In genomic region chr2:199972088-199972626, GRCh38 we compare ENCODE assay signal across 25 cellular contexts. TPM values are rescaled to one million over a fixed set of nuclear protein-coding genes. Genes with fewer than 3 reads are reported as not detected.
DNase-seq lines count a peak whose midpoint lies in the region; ATAC-seq, FAIRE-seq and TF ChIP-seq lines count a peak whose summit lies in the region.
"Had no signal": no experiment of that assay in that cellular context is flagged by ENCODE, and none has a peak within 500 bp of the region (broad histone marks: within the 10 kb centered on the region; RNA-seq: fewer than 3 reads in every experiment).

No MANE protein-coding gene starts in this region.

- no peak overlapping the region for H3K9ac ChIP-seq in kidney (ENCODE audit: low read length in 2 of 2)
- H3K9ac ChIP-seq: BLaER1 had no signal

- no peak overlapping the region for H3K27ac ChIP-seq in CD4-positive, alpha-beta memory T cell (ENCODE audit: low read depth, low read length)
- peak overlapping the region; percentile 41 to 45 for H3K27ac ChIP-seq in kidney (ENCODE audit: low read depth in 2 of 2, low read length in 2 of 2)
- H3K27ac ChIP-seq: BLaER1 had no signal

- H3K4me1 Mint-ChIP-seq in CD4-positive, alpha-beta memory T cell, result no peaks in the 10 kb centered on the region
- H3K4me1 Mint-ChIP-seq: CD14-positive monocyte had no signal

- H3K27me3 ChIP-seq in CD4-positive, alpha-beta memory T cell (ENCODE audit: insufficient read depth, low read length), result no peaks in the 10 kb centered on the region
- H3K27me3 ChIP-seq: BE2C, BLaER1 had no signal

- H3K9me3 ChIP-seq in CD4-positive, alpha-beta memory T cell (ENCODE audit: control insufficient read depth in 1 of 2, low read length in 2 of 2), result no peaks in the 10 kb centered on the region
- no peaks in the 10 kb centered on the region for H3K9me3 ChIP-seq in kidney (ENCODE audit: control insufficient read depth in 1 of 2, low read length in 2 of 2)
- H3K9me3 ChIP-seq in mucosa of descending colon, result no peaks in the 10 kb centered on the region
- H3K9me3 ChIP-seq: BE2C, BLaER1, Caco-2 had no signal

- ATAC-seq in left lobe of liver, result peak; percentile 79
- ATAC-seq in mucosa of descending colon, result peak; percentile 55
- ATAC-seq: CD8-positive, alpha-beta T cell had no signal

- POLR2A ChIA-PET in CD4-positive, alpha-beta memory T cell (lab: Charles Lee; ENCODE audit: partially characterized antibody), result no interaction called here

- TF ChIP-seq CTCF in kidney (IDR thresholded peaks at IDR 0.05; ENCODE audit: borderline replicate concordance, extremely low read depth, insufficient read depth), result no peak
- no peak for TF ChIP-seq CTCF in mucosa of descending colon (IDR thresholded peaks at IDR 0.05)

- no peak for FAIRE-seq in kidney (lab: Jason Lieb, UNC)
- FAIRE-seq: A204.1, D721Med, G401.6, GM12891, GM19239 had no signal

- H3K27ac Mint-ChIP-seq in CD4-positive, alpha-beta memory T cell, result peak overlapping the region in 4 of 7 donors; percentile 4 to 37 (median 20)
- H3K27ac Mint-ChIP-seq: CD14-positive monocyte; CD8-positive, alpha-beta T cell had no signal

- H3K4me3 ChIP-seq in CD4-positive, alpha-beta memory T cell (ENCODE audit: low read length in 2 of 2), result no peak overlapping the region
- H3K4me3 ChIP-seq in kidney (ENCODE audit: low read length in 2 of 2), result no peak overlapping the region
- no peak overlapping the region for H3K4me3 ChIP-seq in mucosa of descending colon
- H3K4me3 ChIP-seq: BLaER1 had no signal

- H3K27me3 Mint-ChIP-seq in CD4-positive, alpha-beta memory T cell, result no peaks in the 10 kb centered on the region
- H3K27me3 Mint-ChIP-seq: CD4-positive, CD25-positive, alpha-beta regulatory T cell had no signal

- CTCF ChIA-PET in CD4-positive, alpha-beta memory T cell (lab: Charles Lee; ENCODE audit: partially characterized antibody), result interaction anchor here (1.0 kb wide), 1 partner anchor 8 kb away, joined by 3 read pairs; no protein-coding TSS in a partner anchor

- H3K9me3 Mint-ChIP-seq in CD4-positive, alpha-beta memory T cell, result peaks cover 0 to 4% (median 0%) of the 10 kb centered on the region in 8 donors
- H3K9me3 Mint-ChIP-seq: CD8-positive, alpha-beta T cell had no signal

- peaks cover 7 to 12% of the 10 kb centered on the region in 2 donors for H3K36me3 Mint-ChIP-seq in CD4-positive, alpha-beta memory T cell

- intact Hi-C loops in CD4-positive, alpha-beta memory T cell (cut with micrococcal nuclease), result no loop called here
- intact Hi-C loops in kidney (cut with DNase I) (no loop called here), mucosa of descending colon (cut with DNase I, micrococcal nuclease) (no loop called here)

- no peaks in the 10 kb centered on the region for H3K36me3 ChIP-seq in CD4-positive, alpha-beta memory T cell (ENCODE audit: insufficient read depth, low read length)
- H3K36me3 ChIP-seq in kidney (ENCODE audit: control insufficient read depth in 1 of 2, insufficient read depth in 2 of 2, low read length in 2 of 2) (no peaks in the 10 kb centered on the region), mucosa of descending colon (ENCODE audit: low read depth) (no peaks in the 10 kb centered on the region)
- H3K36me3 ChIP-seq: BE2C had no signal

- DNase-seq in CD4-positive, alpha-beta memory T cell, result no peak
- DNase-seq in kidney, result no peak
- peak; percentile 68 for DNase-seq in left lobe of liver (ENCODE audit: low spot score)
- no peak for DNase-seq in mucosa of descending colon
- DNase-seq in NCI-H146 (lab: John Stamatoyannopoulos, UW), result no peak
- DNase-seq in stimulated activated CD4-positive, alpha-beta T cell treated with anti-CD3 and anti-CD28 coated beads, Interleukin-4, amount 100 ng/mL, for 24 hours, result no peak
- no peak for DNase-seq in globus pallidus (ENCODE audit: low spot score)
- DNase-seq in stimulated activated CD8-positive, alpha-beta memory T cell treated with anti-CD3 and anti-CD28 coated beads, Interleukin-4, amount 100 ng/mL, for 48 hours, result no peak
- DNase-seq: 8988T; ACHN; BE2C; C1 segment of cervical spinal cord; Caco-2; Calu3; CD4-positive, CD25-positive, alpha-beta regulatory T cell; CD8-positive, alpha-beta T cell; DMS79 treated with DMSO at 0.1 percent for 48 hours; GF-D8 had no signal

- no peak overlapping the region for H3K4me3 Mint-ChIP-seq in CD4-positive, alpha-beta memory T cell
- H3K4me3 Mint-ChIP-seq: CD14-positive monocyte; CD4-positive, CD25-positive, alpha-beta regulatory T cell; CD8-positive, alpha-beta T cell had no signal

- H3K4me1 ChIP-seq in CD4-positive, alpha-beta memory T cell (ENCODE audit: insufficient read depth, low read length), result no peaks in the 10 kb centered on the region
- H3K4me1 ChIP-seq in kidney (ENCODE audit: control insufficient read depth in 1 of 2, insufficient read depth in 1 of 2, low read depth in 1 of 2, low read length in 2 of 2), result no peaks in the 10 kb centered on the region
- H3K4me1 ChIP-seq in mucosa of descending colon (ENCODE audit: low read depth), result no peaks in the 10 kb centered on the region
- H3K4me1 ChIP-seq: BE2C, BLaER1 had no signal

RNA-seq across cellular contexts. Expression of gene MAIP1, which starts 16.8 kb away (rescaled TPM):
- 10 to 100 TPM; 13.1 to 15.9 TPM for total RNA-seq in CD4-positive, alpha-beta memory T cell
- 10 to 100 TPM; 12.5 to 15.9 TPM for polyA plus RNA-seq in CD4-positive, alpha-beta memory T cell
- total RNA-seq in kidney, result 16.0 TPM
- polyA plus RNA-seq in kidney (ENCODE audit: insufficient read depth, low read depth, low replicate concordance), result 43.1 TPM
- 29.5 TPM for total RNA-seq in left lobe of liver
- total RNA-seq in mucosa of descending colon, result 10 to 100 TPM; 18.1 to 26.6 (median 22.9) TPM

RNA-seq across cellular contexts. Expression of gene TYW5, which starts 16.9 kb away (rescaled TPM):
- 10 to 100 TPM; 11.0 to 11.6 TPM for total RNA-seq in CD4-positive, alpha-beta memory T cell
- 1 to 10 TPM; 4.0 to 4.7 TPM for polyA plus RNA-seq in CD4-positive, alpha-beta memory T cell
- total RNA-seq in kidney, result 8.0 TPM
- 6.8 TPM for polyA plus RNA-seq in kidney (ENCODE audit: insufficient read depth, low read depth, low replicate concordance)
- total RNA-seq in left lobe of liver, result 3.7 TPM
- 10 to 100 TPM in 1 of 3 donors, 1 to 10 TPM in 2; 6.6 to 10.9 (median 7.2) TPM for total RNA-seq in mucosa of descending colon
